7 cellular contexts compared by ENCODE assay signal in genomic region chr9:83620841-83621636, GRCh38. TPM values are rescaled to one million over a fixed set of nuclear protein-coding genes. Genes with fewer than 3 reads are reported as not detected.
DNase-seq lines count a peak whose midpoint lies in the region; ATAC-seq, FAIRE-seq and TF ChIP-seq lines count a peak whose summit lies in the region.

No MANE protein-coding gene starts in this region.

- H3K4me1 ChIP-seq in hepatocyte (ENCODE audit: insufficient read depth): peaks cover 17% of the 10 kb centered on the region
- H3K4me1 ChIP-seq in small intestine (ENCODE audit: control insufficient read depth in 2 of 2, insufficient read depth in 1 of 2, low read depth in 1 of 2, low read length in 1 of 2): peaks cover 3 to 7% of the 10 kb centered on the region in 2 donors

- H4K20me1 ChIP-seq in hepatocyte (ENCODE audit: insufficient read depth, poor library complexity, severe bottlenecking): no peaks in the 10 kb centered on the region

- DNase-seq in GM03348 (ENCODE audit: low spot score): peak; percentile 72
- peak; percentile 2 for DNase-seq in SHP77 treated with DMSO at 0.1 percent for 48 hours (lab: John Stamatoyannopoulos, UW)
- peak; percentile 51 for DNase-seq in amniotic epithelial cell (ENCODE audit: low read depth)
- DNase-seq in hepatocyte (ENCODE audit: low spot score): peak; percentile 77
- DNase-seq in small intestine: peak; percentile 90

- peak; percentile 71 for TF ChIP-seq RAD21 in Ishikawa (IDR thresholded peaks at IDR 0.05; ENCODE audit: low read depth)

- H3K4me3 ChIP-seq in hepatocyte (no peak overlapping the region), small intestine (ENCODE audit: low read depth in 1 of 2, low read length in 2 of 2) (peak overlapping the region in 1 of 2 donors; percentile 25)

- no peak for TF ChIP-seq EP300 in Ishikawa (IDR thresholded peaks at IDR 0.05; ENCODE audit: borderline replicate concordance)

- no peak for FAIRE-seq in small intestine (lab: Jason Lieb, UNC)

- H3K36me3 ChIP-seq in hepatocyte (replicated peaks; ENCODE audit: insufficient read depth, low read depth): no peaks in the 10 kb centered on the region
- no peaks in the 10 kb centered on the region for H3K36me3 ChIP-seq in small intestine (ENCODE audit: control insufficient read depth in 2 of 2, insufficient read depth in 2 of 2, low read length in 2 of 2)

- no peak for ATAC-seq in GM19463 (IDR thresholded peaks at IDR 0.05; ENCODE audit: unreplicated experiment)

- no peaks in the 10 kb centered on the region for H3K9me3 ChIP-seq in hepatocyte (ENCODE audit: low read depth)
- no peaks in the 10 kb centered on the region for H3K9me3 ChIP-seq in small intestine (ENCODE audit: control insufficient read depth, low read depth)

- no peaks in the 10 kb centered on the region for H3K9me2 ChIP-seq in hepatocyte (replicated peaks; ENCODE audit: insufficient read depth)

- peak; percentile 68 for TF ChIP-seq CTCF in hepatocyte (IDR thresholded peaks at IDR 0.05; ENCODE audit: poor library complexity)

- no peaks in the 10 kb centered on the region for H3K27me3 ChIP-seq in hepatocyte
- H3K27me3 ChIP-seq in small intestine (ENCODE audit: control insufficient read depth in 2 of 2, insufficient read depth in 2 of 2, low read length in 2 of 2): no peaks in the 10 kb centered on the region

- 15% methylated on average over 7 of the region's 7 CpGs for WGBS in hepatocyte (ENCODE audit: low lambda C conversion rate, missing lambda C conversion rate)
- WGBS in small intestine, 3 donors: 6 to 22% (median 17%) methylated on average over 7 of the region's 7 CpGs

- peak overlapping the region; percentile 71 for H3K4me2 ChIP-seq in hepatocyte

- H3K27ac ChIP-seq in hepatocyte (peak overlapping the region; percentile 72), small intestine (ENCODE audit: low read depth in 1 of 2, low read length in 1 of 2) (peak overlapping the region; percentile 15 to 81)

- peaks cover 8% of the 10 kb centered on the region for H3K79me2 ChIP-seq in hepatocyte

- H2AFZ ChIP-seq in hepatocyte: peak overlapping the region; percentile 4

TF ChIP-seq in Ishikawa, 13 proteins besides CTCF, POLR2A, EP300 and RAD21:
- TF ChIP-seq TEAD4 (IDR thresholded peaks at IDR 0.05) (no peak; the same call in 1 of the 2 replicates), MAX (IDR thresholded peaks at IDR 0.05) (0 out of 2 replicates have a peak, but pooled peaks have one; percentile 23)

RNA-seq across cellular contexts. Expression of gene IDNK, which starts 1.9 kb away (rescaled TPM):
- total RNA-seq in hepatocyte: 5.3 and 11.1 TPM in 2 replicates
- polyA plus RNA-seq in hepatocyte (8.7 and 10.5 TPM in 2 replicates), small intestine (10 to 100 TPM; 20.2 to 73.4 (median 41.3) TPM)

Comparison
In these comparisons a context has a peak if more than half of its experiments do, and no peak if none do; other contexts are left out.
1. DNase-seq: peak in every context shown above with its lines; median percentile 90 in small intestine; 77 in hepatocyte; 72 in GM03348; 51 in amniotic epithelial cell; 2 in SHP77 treated with DMSO at 0.1 percent for 48 hours.